Comparison of ENCODE assay signal across 1 cellular context in genomic region chr6:127302728-127303675, GRCh38.
TF ChIP-seq lines count a peak whose summit lies in the region.

No MANE protein-coding gene starts in this region.

TF ChIP-seq in K562, 482 proteins besides CTCF, POLR2A, EP300 and RAD21 (continued from another document):
- TF ChIP-seq KLF16 (IDR thresholded peaks at IDR 0.05) (0 out of 2 replicates have a peak, but pooled peaks have one; percentile 13), ZNF23 (CRISPR knock-in tag; IDR thresholded peaks at IDR 0.05) (no peak), FOXK2 (conservative IDR thresholded peaks at IDR 0.05 in 1 of 2, IDR thresholded peaks at IDR 0.05 in 1 of 2; ENCODE audit: low read depth in 2 of 2) (no peak), HEY1 (CRISPR knock-in tag; IDR thresholded peaks at IDR 0.05; ENCODE audit: borderline replicate concordance) (no peak), MAFF (IDR thresholded peaks at IDR 0.05; ENCODE audit: low read length) (no peak), PHF21A (IDR thresholded peaks at IDR 0.05; ENCODE audit: borderline replicate concordance, low read depth) (no peak), SP2 (IDR thresholded peaks at IDR 0.05; ENCODE audit: extremely low read depth, low read depth, low read length, poor library complexity, severe bottlenecking) (no peak)
- TF ChIP-seq, protein P1, sequence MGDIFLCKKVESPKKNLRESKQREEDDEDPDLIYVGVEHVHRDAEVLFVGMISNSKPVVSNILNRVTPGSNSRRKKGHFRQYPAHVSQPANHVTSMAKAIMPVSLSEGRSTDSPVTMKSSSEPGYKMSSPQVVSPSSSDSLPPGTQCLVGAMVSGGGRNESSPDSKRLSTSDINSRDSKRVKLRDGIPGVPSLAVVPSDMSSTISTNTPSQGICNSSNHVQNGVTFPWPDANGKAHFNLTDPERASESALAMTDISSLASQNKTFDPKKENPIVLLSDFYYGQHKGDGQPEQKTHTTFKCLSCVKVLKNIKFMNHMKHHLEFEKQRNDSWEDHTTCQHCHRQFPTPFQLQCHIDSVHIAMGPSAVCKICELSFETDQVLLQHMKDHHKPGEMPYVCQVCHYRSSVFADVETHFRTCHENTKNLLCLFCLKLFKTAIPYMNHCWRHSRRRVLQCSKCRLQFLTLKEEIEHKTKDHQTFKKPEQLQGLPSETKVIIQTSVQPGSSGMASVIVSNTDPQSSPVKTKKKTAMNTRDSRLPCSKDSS (IDR thresholded peaks at IDR 0.05; ENCODE audit: low read depth, partially characterized antibody), result no peak
- TF ChIP-seq, protein P2, sequence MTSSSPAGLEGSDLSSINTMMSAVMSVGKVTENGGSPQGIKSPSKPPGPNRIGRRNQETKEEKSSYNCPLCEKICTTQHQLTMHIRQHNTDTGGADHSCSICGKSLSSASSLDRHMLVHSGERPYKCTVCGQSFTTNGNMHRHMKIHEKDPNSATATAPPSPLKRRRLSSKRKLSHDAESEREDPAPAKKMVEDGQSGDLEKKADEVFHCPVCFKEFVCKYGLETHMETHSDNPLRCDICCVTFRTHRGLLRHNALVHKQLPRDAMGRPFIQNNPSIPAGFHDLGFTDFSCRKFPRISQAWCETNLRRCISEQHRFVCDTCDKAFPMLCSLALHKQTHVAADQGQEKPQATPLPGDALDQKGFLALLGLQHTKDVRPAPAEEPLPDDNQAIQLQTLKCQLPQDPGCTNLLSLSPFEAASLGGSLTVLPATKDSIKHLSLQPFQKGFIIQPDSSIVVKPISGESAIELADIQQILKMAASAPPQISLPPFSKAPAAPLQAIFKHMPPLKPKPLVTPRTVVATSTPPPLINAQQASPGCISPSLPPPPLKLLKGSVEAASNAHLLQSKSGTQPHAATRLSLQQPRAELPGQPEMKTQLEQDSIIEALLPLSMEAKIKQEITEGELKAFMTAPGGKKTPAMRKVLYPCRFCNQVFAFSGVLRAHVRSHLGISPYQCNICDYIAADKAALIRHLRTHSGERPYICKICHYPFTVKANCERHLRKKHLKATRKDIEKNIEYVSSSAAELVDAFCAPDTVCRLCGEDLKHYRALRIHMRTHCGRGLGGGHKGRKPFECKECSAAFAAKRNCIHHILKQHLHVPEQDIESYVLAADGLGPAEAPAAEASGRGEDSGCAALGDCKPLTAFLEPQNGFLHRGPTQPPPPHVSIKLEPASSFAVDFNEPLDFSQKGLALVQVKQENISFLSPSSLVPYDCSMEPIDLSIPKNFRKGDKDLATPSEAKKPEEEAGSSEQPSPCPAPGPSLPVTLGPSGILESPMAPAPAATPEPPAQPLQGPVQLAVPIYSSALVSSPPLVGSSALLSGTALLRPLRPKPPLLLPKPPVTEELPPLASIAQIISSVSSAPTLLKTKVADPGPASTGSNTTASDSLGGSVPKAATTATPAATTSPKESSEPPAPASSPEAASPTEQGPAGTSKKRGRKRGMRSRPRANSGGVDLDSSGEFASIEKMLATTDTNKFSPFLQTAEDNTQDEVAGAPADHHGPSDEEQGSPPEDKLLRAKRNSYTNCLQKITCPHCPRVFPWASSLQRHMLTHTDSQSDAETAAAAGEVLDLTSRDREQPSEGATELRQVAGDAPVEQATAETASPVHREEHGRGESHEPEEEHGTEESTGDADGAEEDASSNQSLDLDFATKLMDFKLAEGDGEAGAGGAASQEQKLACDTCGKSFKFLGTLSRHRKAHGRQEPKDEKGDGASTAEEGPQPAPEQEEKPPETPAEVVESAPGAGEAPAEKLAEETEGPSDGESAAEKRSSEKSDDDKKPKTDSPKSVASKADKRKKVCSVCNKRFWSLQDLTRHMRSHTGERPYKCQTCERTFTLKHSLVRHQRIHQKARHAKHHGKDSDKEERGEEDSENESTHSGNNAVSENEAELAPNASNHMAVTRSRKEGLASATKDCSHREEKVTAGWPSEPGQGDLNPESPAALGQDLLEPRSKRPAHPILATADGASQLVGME (CRISPR knock-in tag; IDR thresholded peaks at IDR 0.05), result no peak
